ENCODE assay signal across 25 cellular contexts in the genomic region with DNA sequence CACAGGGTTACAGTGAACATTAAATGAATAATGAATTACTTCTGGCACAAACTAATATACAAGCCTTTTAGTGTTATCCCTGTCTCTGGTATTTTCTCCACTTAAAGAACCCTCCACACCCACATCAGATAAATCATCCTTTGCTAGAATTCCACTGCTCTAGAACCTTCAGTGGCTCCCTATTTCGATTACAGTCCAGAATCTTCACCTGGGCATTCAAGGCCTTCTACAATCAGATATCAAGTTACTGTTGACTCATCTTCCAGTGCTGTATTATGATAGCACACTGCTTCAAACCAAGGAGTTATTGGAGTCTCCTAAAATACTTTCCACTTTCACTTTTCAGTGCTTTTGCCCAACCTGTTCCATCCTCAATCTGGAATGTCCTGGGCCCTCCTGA. TPM values are rescaled to one million over a fixed set of nuclear protein-coding genes. Genes with fewer than 3 reads are reported as not detected.
"Had no signal": no experiment of that assay in that cellular context is flagged by ENCODE, and none has a peak within 500 bp of the region (broad histone marks: within the 10 kb centered on the region; RNA-seq: fewer than 3 reads in every experiment).

No MANE protein-coding gene starts in this region.

- H3K27ac ChIP-seq: epithelial cell of prostate, esophagus squamous epithelium, foreskin keratinocyte, left ventricle myocardium inferior, lower lobe of right lung, psoas muscle, spleen, tibial artery, upper lobe of left lung, uterus had no signal

- H3K36me3 ChIP-seq: esophagus squamous epithelium, left ventricle myocardium inferior, lower lobe of right lung, spleen, tibial artery, upper lobe of left lung, uterus had no signal

- DNase-seq: effector memory CD4-positive, alpha-beta T cell; esophagus squamous epithelium; foreskin keratinocyte; immature natural killer cell; left cardiac atrium; left ventricle myocardium inferior; lower lobe of right lung; nephron progenitor cell; retina; spleen; stimulated activated CD4-positive, alpha-beta T cell treated with anti-CD3 and anti-CD28 coated beads, Interleukin-15, amount 100 ng/mL, for 24 hours; stimulated activated CD4-positive, alpha-beta T cell treated with anti-CD3 and anti-CD28 coated beads, Interleukin-1b, Interleukin-23, amount 100 ng/mL, for 48 hours; stimulated activated CD4-positive, alpha-beta T cell treated with anti-CD3 and anti-CD28 coated beads, Interleukin-4, amount 100 ng/mL, for 24 hours; tibial artery; upper lobe of left lung; uterus had no signal

- H3K4me1 ChIP-seq: foreskin keratinocyte, psoas muscle had no signal

- H3K27me3 ChIP-seq: uterus had no signal

- ATAC-seq: foreskin keratinocyte; left cardiac atrium; lower lobe of right lung; psoas muscle; sciatic nerve; stimulated activated memory B cell treated with anti-CD40 and anti-IgM and Interleukin-4, amounts not matched to agents 10 μg/mL and 1 μg/mL and 100 μg/mL, for 72 hours had no signal

- H3K9me3 ChIP-seq: esophagus squamous epithelium, left ventricle myocardium inferior, lower lobe of right lung, psoas muscle, spleen, tibial artery, upper lobe of left lung, uterus had no signal

- H3K4me3 ChIP-seq: esophagus squamous epithelium, left ventricle myocardium inferior, lower lobe of right lung, psoas muscle, spleen, tibial artery, upper lobe of left lung, uterus had no signal

RNA-seq across cellular contexts. Expression of a gene that starts 3.4 kb away (rescaled TPM):
- polyA plus RNA-seq: immature natural killer cell had no signal

RNA-seq across cellular contexts. Expression of a gene that starts 8.1 kb away (rescaled TPM):
- total RNA-seq: esophagus squamous epithelium, foreskin keratinocyte, skeletal muscle tissue, temporal lobe had no signal
- polyA plus RNA-seq: foreskin keratinocyte had no signal

RNA-seq across cellular contexts. Expression of a gene that starts 23.7 kb away (rescaled TPM):
- total RNA-seq: esophagus squamous epithelium, foreskin keratinocyte, kidney, left cardiac atrium, left ventricle myocardium inferior, lower lobe of right lung, mesothelial cell of epicardium, omental fat pad, psoas muscle, sciatic nerve, skeletal muscle tissue, spleen, temporal lobe, upper lobe of left lung, uterus had no signal
- polyA plus RNA-seq: foreskin keratinocyte, immature natural killer cell, psoas muscle, spleen had no signal
